21 cellular contexts compared by ENCODE assay signal in genomic region chr21:42861311-42862122, GRCh38. TPM values are rescaled to one million over a fixed set of nuclear protein-coding genes. Genes with fewer than 3 reads are reported as not detected.
DNase-seq lines count a peak whose midpoint lies in the region; ATAC-seq and TF ChIP-seq lines count a peak whose summit lies in the region.
"Had no signal": no experiment of that assay in that cellular context is flagged by ENCODE, and none has a peak within 500 bp of the region (broad histone marks: within the 10 kb centered on the region; RNA-seq: fewer than 3 reads in every experiment).

No MANE protein-coding gene starts in this region.

- intact Hi-C loops in A673 (cut with micrococcal nuclease; ENCODE audit: unreplicated experiment) = loop anchor here (2.0 kb wide), 1 partner anchor 17 kb away; the partner anchor contains the start of gene WDR4
- intact Hi-C loops in lower lobe of right lung (cut with DNase I) = no loop called here
- intact Hi-C loops in MCF 10A (cut with micrococcal nuclease) = no loop called here

- H3K9me3 ChIP-seq in A673 (ENCODE audit: low read depth, low read length, poor library complexity, severe bottlenecking) = no peaks in the 10 kb centered on the region
- no peaks in the 10 kb centered on the region for H3K9me3 ChIP-seq in lower lobe of right lung
- H3K9me3 ChIP-seq: A549, Caco-2, SJCRH30 had no signal

- H3K27ac Mint-ChIP-seq in HFFc6 (no peak overlapping the region), chondrocyte (ENCODE audit: unreplicated experiment) (no peak overlapping the region), MCF 10A (ENCODE audit: low read depth, unreplicated experiment) (no peak overlapping the region)
- H3K27ac Mint-ChIP-seq: IgD-negative memory B cell had no signal

- DNase-seq in A673 (ENCODE audit: low spot score) = peak; percentile 15
- DNase-seq in HFFc6 = no peak
- DNase-seq in chondrocyte (ENCODE audit: low spot score) = no peak
- DNase-seq in lower lobe of right lung = no peak
- no peak for DNase-seq in activated CD4-positive, alpha-beta T cell treated with anti-CD3 and anti-CD28 coated beads for 4 hours
- DNase-seq in NCI-H345 treated with DMSO at 0.1 percent for 48 hours (lab: John Stamatoyannopoulos, UW; ENCODE audit: unreplicated experiment) = no peak
- no peak for DNase-seq in MCF 10A (ENCODE audit: unreplicated experiment)
- DNase-seq: Caco-2, DMS153, H9, NCI-H1105 treated with DMSO at 0.1 percent for 48 hours, NCI-H1694 treated with DMSO at 0.1 percent for 48 hours, NCI-H446 treated with DMSO at 0.1 percent for 48 hours, OCI-M1, RPMI8226, SJCRH30 had no signal

- H3K4me1 Mint-ChIP-seq in HFFc6 (ENCODE audit: low read depth) = 0 out of 2 replicates have a peak, but pooled peaks cover 5% of the 10 kb centered on the region
- H3K4me1 Mint-ChIP-seq in chondrocyte (ENCODE audit: low read depth) = peaks cover 4% of the 10 kb centered on the region
- H3K4me1 Mint-ChIP-seq in MCF 10A (ENCODE audit: insufficient read depth, unreplicated experiment) = peaks cover 8% of the 10 kb centered on the region
- H3K4me1 Mint-ChIP-seq: CD14-positive monocyte had no signal

- H3K4me1 ChIP-seq in A673 (ENCODE audit: insufficient read depth, low read length, poor library complexity, severe bottlenecking) (peaks cover 11% of the 10 kb centered on the region), lower lobe of right lung (peaks cover 8% of the 10 kb centered on the region)
- H3K4me1 ChIP-seq: A549, Caco-2 had no signal

- no peak overlapping the region for H3K4me3 ChIP-seq in A673 (ENCODE audit: low read depth, low read length, poor library complexity, severe bottlenecking)
- no peak overlapping the region for H3K4me3 ChIP-seq in lower lobe of right lung
- H3K4me3 ChIP-seq: A549, SJCRH30 had no signal

- TF ChIP-seq CTCF in A673 (conservative IDR thresholded peaks at IDR 0.05; ENCODE audit: low read depth, low read length) (0 out of 2 replicates have a peak, but pooled peaks have one; percentile 16), HFFc6 (IDR thresholded peaks at IDR 0.05) (peak; percentile 16; the same call in 1 of the 2 replicates), chondrocyte (IDR thresholded peaks at IDR 0.05) (peak; percentile 20), lower lobe of right lung (IDR thresholded peaks at IDR 0.05) (no peak), MCF 10A (IDR thresholded peaks at IDR 0.05; ENCODE audit: unreplicated experiment) (no peak)

- BruUV-seq in A673 (replicated peaks; lab: Mats Ljungman, UMichigan) = no TSS peak
- BruUV-seq in MCF 10A (replicated peaks; lab: Mats Ljungman, UMichigan) = no TSS peak

- no peak overlapping the region for H3K4me3 Mint-ChIP-seq in HFFc6
- H3K4me3 Mint-ChIP-seq in chondrocyte (ENCODE audit: unreplicated experiment) = no peak overlapping the region
- no peak overlapping the region for H3K4me3 Mint-ChIP-seq in MCF 10A (ENCODE audit: unreplicated experiment)
- H3K4me3 Mint-ChIP-seq: CD14-positive monocyte, H9, IgD-negative memory B cell had no signal

- CTCF ChIA-PET in A673 (lab: Charles Lee) = interaction anchor here (1.2 kb wide), 1 partner anchor 268 kb away, joined by 4 read pairs; no protein-coding TSS in a partner anchor
- CTCF ChIA-PET in MCF 10A (lab: Yijun Ruan, JAX) = no interaction called here

- H3K27ac ChIP-seq in A673 (ENCODE audit: low read depth, low read length, poor library complexity, severe bottlenecking) (peak overlapping the region; percentile 42), lower lobe of right lung (peak overlapping the region; percentile 24)
- H3K27ac ChIP-seq: A549, HL-60, SJCRH30 had no signal

- peaks cover 5% of the 10 kb centered on the region for H3K27me3 Mint-ChIP-seq in HFFc6 (ENCODE audit: insufficient read depth)
- H3K27me3 Mint-ChIP-seq in chondrocyte (ENCODE audit: low read depth) = no peaks in the 10 kb centered on the region
- no peaks in the 10 kb centered on the region for H3K27me3 Mint-ChIP-seq in MCF 10A (ENCODE audit: insufficient read depth, unreplicated experiment)
- H3K27me3 Mint-ChIP-seq: IgD-negative memory B cell had no signal

- no peaks in the 10 kb centered on the region for H3K9me3 Mint-ChIP-seq in HFFc6
- no peaks in the 10 kb centered on the region for H3K9me3 Mint-ChIP-seq in chondrocyte (ENCODE audit: low read depth)
- no peaks in the 10 kb centered on the region for H3K9me3 Mint-ChIP-seq in MCF 10A (ENCODE audit: unreplicated experiment)
- H3K9me3 Mint-ChIP-seq: CD14-positive monocyte, H9, IgD-negative memory B cell had no signal

- H3K36me3 Mint-ChIP-seq in HFFc6 (ENCODE audit: low read depth) (peaks cover 31% of the 10 kb centered on the region), chondrocyte (ENCODE audit: low read depth) (peaks cover 17% of the 10 kb centered on the region), MCF 10A (ENCODE audit: insufficient read depth, unreplicated experiment) (peaks cover 79% of the 10 kb centered on the region)

- POLR2A ChIA-PET in A673 (lab: Charles Lee; ENCODE audit: low non-redundant PET) (no interaction called here), MCF 10A (lab: Yijun Ruan, JAX) (interaction anchor here (1.7 kb wide), 1 partner anchor 17 kb away, joined by 5 read pairs; no protein-coding TSS in a partner anchor)

- H3K36me3 ChIP-seq in A673 (ENCODE audit: insufficient read depth, low read length, poor library complexity, severe bottlenecking) = peaks cover 62% of the 10 kb centered on the region
- peaks cover 70% of the 10 kb centered on the region for H3K36me3 ChIP-seq in lower lobe of right lung

- no peak for ATAC-seq in lower lobe of right lung
- no peak for ATAC-seq in HG03196 (IDR thresholded peaks at IDR 0.05; ENCODE audit: unreplicated experiment)

- H3K27me3 ChIP-seq in A673 (replicated peaks; ENCODE audit: insufficient read depth, low read depth, low read length, poor library complexity) = no peaks in the 10 kb centered on the region
- no peaks in the 10 kb centered on the region for H3K27me3 ChIP-seq in lower lobe of right lung (ENCODE audit: low read depth)
- H3K27me3 ChIP-seq: SJCRH30 had no signal

RNA-seq across cellular contexts. Expression of gene WDR4, which starts 17.8 kb away (rescaled TPM):
- 54.2 and 55.3 TPM in 2 replicates for total RNA-seq in A673 (2021)
- total RNA-seq in HFFc6 (2021; fragmentation: NEBNext Ultra II Directional; extraction: Animal tissue kit (Norgen Biotek cat#: 25700)) = 10 to 100 TPM; 18.5 to 27.6 (median 20.9) TPM
- total RNA-seq in chondrocyte = 9.6 to 12.2 TPM (median 11.5 TPM) in 3 replicates
- 17.1 TPM for total RNA-seq in lower lobe of right lung
- total RNA-seq in MCF 10A (2022) = 20.7 and 34.4 TPM in 2 replicates

RNA-seq across cellular contexts. Expression of gene NDUFV3, which starts 31.6 kb away (rescaled TPM):
- total RNA-seq in A673 (2021) (39.1 and 39.6 TPM in 2 replicates), chondrocyte (41.7 to 50.6 TPM (median 42.9 TPM) in 3 replicates), lower lobe of right lung (35.7 TPM), MCF 10A (2022) (70.0 and 79.7 TPM in 2 replicates)
- total RNA-seq in HFFc6 (2021; fragmentation: NEBNext Ultra II Directional; extraction: Animal tissue kit (Norgen Biotek cat#: 25700)) = 10 to 100 TPM; 54.3 to 63.0 (median 57.0) TPM

Comparison
In these comparisons a context has a peak if more than half of its experiments do, and no peak if none do; other contexts are left out.
1. CTCF ChIP-seq: peak in A673 (single experiment), HFFc6 (single experiment) and chondrocyte (single experiment); none in lower lobe of right lung (single experiment) and MCF 10A (single experiment).